In genomic region chr5:154421868-154422267, GRCh38 we compare ENCODE assay signal across 10 cellular contexts. TPM values are rescaled to one million over a fixed set of nuclear protein-coding genes. Genes with fewer than 3 reads are reported as not detected.
DNase-seq lines count a peak whose midpoint lies in the region; TF ChIP-seq lines count a peak whose summit lies in the region.
"Had no signal": no experiment of that assay in that cellular context is flagged by ENCODE, and none has a peak within 500 bp of the region (broad histone marks: within the 10 kb centered on the region; RNA-seq: fewer than 3 reads in every experiment).

No MANE protein-coding gene starts in this region.

- DNase-seq in SIG-M5 treated with dmso at 0.1 percent for 504 hours (lab: John Stamatoyannopoulos, UW; ENCODE audit: unreplicated experiment) = peak; percentile 8
- no peak for DNase-seq in SIG-M5 (lab: John Stamatoyannopoulos, UW)
- no peak for DNase-seq in mammary epithelial cell
- no peak for DNase-seq in nephron progenitor cell
- DNase-seq in ovary = no peak
- DNase-seq in tibial nerve (ENCODE audit: low spot score in 2 of 2) = no peak
- DNase-seq in NCI-H1048 (lab: John Stamatoyannopoulos, UW) = no peak
- DNase-seq: CD8-positive, alpha-beta memory T cell had no signal

- no peak overlapping the region for H2AFZ ChIP-seq in mammary epithelial cell (ENCODE audit: low read depth, low read length)

- in situ Hi-C loops in mammary epithelial cell (cut with MboI; ENCODE audit: low sequenced_read_pairs in 2 of 2) = no loop called here

- H3K9ac ChIP-seq in mammary epithelial cell (ENCODE audit: insufficient read depth, low read length) = no peak overlapping the region

- peak; percentile 47 for TF ChIP-seq RAD21 in Ishikawa (IDR thresholded peaks at IDR 0.05; ENCODE audit: low read depth)

- H4K20me1 ChIP-seq in mammary epithelial cell (ENCODE audit: insufficient read depth, low read length) = peaks cover 2% of the 10 kb centered on the region

- H3K79me2 ChIP-seq in mammary epithelial cell (ENCODE audit: insufficient read depth, low read length) = no peaks in the 10 kb centered on the region

- no peak for TF ChIP-seq EP300 in Ishikawa (IDR thresholded peaks at IDR 0.05; ENCODE audit: borderline replicate concordance)
- TF ChIP-seq EP300 in ovary (IDR thresholded peaks at IDR 0.05) = no peak
- TF ChIP-seq EP300 in tibial nerve (IDR thresholded peaks at IDR 0.05) = no peak

- H3K27me3 Mint-ChIP-seq in nephron progenitor cell (ENCODE audit: low read depth, poor library complexity) = no peaks in the 10 kb centered on the region
- H3K27me3 Mint-ChIP-seq: CD8-positive, alpha-beta memory T cell had no signal

- peaks cover 40% of the 10 kb centered on the region for H3K36me3 Mint-ChIP-seq in nephron progenitor cell (ENCODE audit: low read depth)

- WGBS in mammary epithelial cell (ENCODE audit: low coverage, missing lambda C conversion rate) = 57% methylated on average over 1 of the region's 1 CpG
- 53 to 67% (median 56%) methylated on average over 1 of the region's 1 CpG for WGBS in ovary, 3 donors
- WGBS in tibial nerve, 2 donors = 63 to 67% methylated on average over 1 of the region's 1 CpG

- H3K4me3 ChIP-seq in mammary epithelial cell (replicated peaks in 1 of 3; ENCODE audit: insufficient read depth in 1 of 3, low read depth in 2 of 3, low read length in 3 of 3) (no peak overlapping the region), ovary (no peak overlapping the region), tibial nerve (no peak overlapping the region)

- peaks cover 12% of the 10 kb centered on the region for H3K4me1 Mint-ChIP-seq in nephron progenitor cell

- TF ChIP-seq CTCF in mammary epithelial cell (conservative IDR thresholded peaks at IDR 0.05 in 1 of 2, IDR thresholded peaks at IDR 0.05 in 1 of 2; ENCODE audit: extremely low read depth in 1 of 2, insufficient read depth in 1 of 2, low read depth in 1 of 2, low read length in 2 of 2) = peak; percentile 28 to 42
- peak; percentile 29 for TF ChIP-seq CTCF in nephron progenitor cell (IDR thresholded peaks at IDR 0.05)
- TF ChIP-seq CTCF in ovary (IDR thresholded peaks at IDR 0.05) = no peak
- no peak for TF ChIP-seq CTCF in tibial nerve (IDR thresholded peaks at IDR 0.05)

- H3K36me3 ChIP-seq in mammary epithelial cell (ENCODE audit: insufficient read depth, low read length) = no peaks in the 10 kb centered on the region
- no peaks in the 10 kb centered on the region for H3K36me3 ChIP-seq in ovary
- peaks cover 0 to 31% (median 0%) of the 10 kb centered on the region in 3 donors for H3K36me3 ChIP-seq in tibial nerve

- no peaks in the 10 kb centered on the region for H3K27me3 ChIP-seq in mammary epithelial cell (ENCODE audit: insufficient read depth, low read length)
- no peaks in the 10 kb centered on the region for H3K27me3 ChIP-seq in ovary
- H3K27me3 ChIP-seq in tibial nerve = peaks cover 0 to 2% of the 10 kb centered on the region in 2 donors

- intact Hi-C loops in mammary epithelial cell (cut with micrococcal nuclease) (loop anchor here (1.0 to 5.0 kb wide), 2 partner anchors 190 to 218 kb away; no protein-coding TSS in a partner anchor), ovary (cut with DNase I) (no loop called here)

- H3K4me1 ChIP-seq in mammary epithelial cell (ENCODE audit: insufficient read depth, low read length) = no peaks in the 10 kb centered on the region
- H3K4me1 ChIP-seq in ovary (ENCODE audit: insufficient read depth) = no peaks in the 10 kb centered on the region
- H3K4me1 ChIP-seq in tibial nerve = no peaks in the 10 kb centered on the region

- TF ChIP-seq POLR2A in ovary (IDR thresholded peaks at IDR 0.05) (no peak), tibial nerve (IDR thresholded peaks at IDR 0.05) (no peak)

- dilution Hi-C loops in mammary epithelial cell (cut with HindIII; ENCODE audit: low sequenced_read_pairs) = no loop called here

- peaks cover 34% of the 10 kb centered on the region for H3K9me3 Mint-ChIP-seq in nephron progenitor cell

- CTCF ChIA-PET in mammary epithelial cell (lab: Charles Lee; ENCODE audit: low non-redundant PET) = interaction anchor here (0.8 kb wide), 1 partner anchor 40 kb away, joined by 3 read pairs; no protein-coding TSS in a partner anchor

- H3K27ac Mint-ChIP-seq in nephron progenitor cell = no peak overlapping the region

- no TSS peak for BruUV-seq in mammary epithelial cell (replicated peaks; lab: Mats Ljungman, UMichigan)

- no peak overlapping the region for H3K4me2 ChIP-seq in mammary epithelial cell (ENCODE audit: insufficient read depth, low read depth, low read length)

- H3K4me3 Mint-ChIP-seq in nephron progenitor cell = no peak overlapping the region
- H3K4me3 Mint-ChIP-seq: CD8-positive, alpha-beta memory T cell had no signal

- H3K27ac ChIP-seq in mammary epithelial cell (ENCODE audit: insufficient read depth, low read depth, low read length) (no peak overlapping the region), ovary (no peak overlapping the region), tibial nerve (no peak overlapping the region)

- no peaks in the 10 kb centered on the region for H3K9me3 ChIP-seq in mammary epithelial cell (replicated peaks; ENCODE audit: insufficient read depth, low read length)
- H3K9me3 ChIP-seq in ovary = no peaks in the 10 kb centered on the region
- peaks cover 0 to 6% (median 0%) of the 10 kb centered on the region in 4 donors for H3K9me3 ChIP-seq in tibial nerve

TF ChIP-seq in Ishikawa, 13 proteins besides CTCF, POLR2A, EP300 and RAD21:
- TF ChIP-seq YY1 (IDR thresholded peaks at IDR 0.05; ENCODE audit: low read depth) (no peak), FOXM1 (IDR thresholded peaks at IDR 0.05; ENCODE audit: borderline replicate concordance, low read depth) (no peak), REST (IDR thresholded peaks at IDR 0.05; ENCODE audit: low read depth) (no peak), EGR1 (IDR thresholded peaks at IDR 0.05) (no peak), NFIC (IDR thresholded peaks at IDR 0.05) (no peak), CEBPB (IDR thresholded peaks at IDR 0.05) (no peak), MAX (IDR thresholded peaks at IDR 0.05) (no peak), ZBTB7A (IDR thresholded peaks at IDR 0.05; ENCODE audit: low read depth) (no peak), TEAD4 (IDR thresholded peaks at IDR 0.05) (no peak), CREB1 (IDR thresholded peaks at IDR 0.05; ENCODE audit: low read depth) (no peak), TCF12 (IDR thresholded peaks at IDR 0.05; ENCODE audit: low read depth) (no peak), TAF1 (IDR thresholded peaks at IDR 0.05; ENCODE audit: low read depth) (no peak)
- TF ChIP-seq, protein P1, sequence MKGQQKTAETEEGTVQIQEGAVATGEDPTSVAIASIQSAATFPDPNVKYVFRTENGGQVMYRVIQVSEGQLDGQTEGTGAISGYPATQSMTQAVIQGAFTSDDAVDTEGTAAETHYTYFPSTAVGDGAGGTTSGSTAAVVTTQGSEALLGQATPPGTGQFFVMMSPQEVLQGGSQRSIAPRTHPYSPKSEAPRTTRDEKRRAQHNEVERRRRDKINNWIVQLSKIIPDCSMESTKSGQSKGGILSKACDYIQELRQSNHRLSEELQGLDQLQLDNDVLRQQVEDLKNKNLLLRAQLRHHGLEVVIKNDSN (IDR thresholded peaks at IDR 0.05) = no peak

RNA-seq across cellular contexts. Expression of gene SAP30L, which starts 23.9 kb away (rescaled TPM):
- total RNA-seq in mammary epithelial cell = 10 to 100 TPM; 21.7 to 34.9 TPM
- polyA plus RNA-seq in mammary epithelial cell = 18.4 TPM
- 3.8 TPM for polyA minus RNA-seq in mammary epithelial cell
- total RNA-seq in ovary = 10 to 100 TPM; 18.7 to 63.1 (median 41.5) TPM
- 10 to 100 TPM; 23.1 to 58.2 TPM for polyA plus RNA-seq in ovary
- total RNA-seq in tibial nerve = 10 to 100 TPM; 30.0 to 60.5 (median 38.6) TPM

RNA-seq across cellular contexts. Expression of gene HAND1, which starts 56.2 kb away (rescaled TPM):
- total RNA-seq in mammary epithelial cell (not detected), ovary (not detected), tibial nerve (not detected)
- polyA plus RNA-seq in mammary epithelial cell (not detected), ovary (not detected)
- polyA minus RNA-seq in mammary epithelial cell = not detected
- total RNA-seq: CD8-positive, alpha-beta memory T cell had no signal
- polyA plus RNA-seq: CD8-positive, alpha-beta memory T cell; neural cell had no signal

Comparison
In these comparisons a context has a peak if more than half of its experiments do, and no peak if none do; other contexts are left out.
1. CTCF ChIP-seq: peak in mammary epithelial cell (2 of 2) and nephron progenitor cell (single experiment); none in ovary (0 of 3) and tibial nerve (0 of 5).